16 cellular contexts compared by ENCODE assay signal in the genomic region with DNA sequence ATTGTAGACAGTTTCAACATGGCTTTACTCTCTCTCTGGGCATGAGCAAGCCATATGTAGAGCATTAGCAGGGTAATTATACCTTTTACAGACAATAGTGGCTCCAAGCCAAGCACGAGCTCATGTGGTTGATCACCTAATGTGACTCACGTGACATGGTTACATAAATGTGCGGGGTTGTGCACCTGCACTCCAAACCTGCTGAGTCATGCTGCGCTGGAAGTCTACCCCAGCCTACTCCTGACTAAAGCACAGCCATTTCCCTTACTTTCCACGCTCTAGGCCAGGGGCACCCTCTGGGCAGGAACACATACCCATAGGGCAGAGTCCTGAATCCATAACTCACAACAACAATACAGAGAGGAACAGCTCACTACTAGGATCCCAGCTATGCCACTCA.
DNase-seq lines count a peak whose midpoint lies in the region; ATAC-seq, FAIRE-seq and TF ChIP-seq lines count a peak whose summit lies in the region.
"Had no signal": no experiment of that assay in that cellular context is flagged by ENCODE, and none has a peak within 500 bp of the region (broad histone marks: within the 10 kb centered on the region; RNA-seq: fewer than 3 reads in every experiment).

No MANE protein-coding gene starts in this region.

- DNase-seq in HepG2 (ENCODE audit: low spot score), result no peak
- DNase-seq in right lobe of liver, result no peak
- peak; percentile 40 for DNase-seq in NCI-H69 (lab: John Stamatoyannopoulos, UW)
- peak; percentile 89 for DNase-seq in epithelial cell of esophagus (ENCODE audit: low read depth)
- no peak for DNase-seq in GDM1 (lab: John Stamatoyannopoulos, UW)
- no peak for DNase-seq in left lobe of liver (ENCODE audit: low spot score)
- no peak for DNase-seq in UCSD-AML1 (lab: John Stamatoyannopoulos, UW; ENCODE audit: unreplicated experiment)
- DNase-seq: activated CD4-positive, alpha-beta T cell treated with anti-CD3 and anti-CD28 coated beads, Interleukin-2, amount 50 U/mL, for 48 hours; body of pancreas; effector CD8-positive, alpha-beta T cell; GM23248; kidney; NCI-H345; T-helper 9 cell had no signal

- no peaks in the 10 kb centered on the region for H3K27me3 ChIP-seq in HepG2 (ENCODE audit: control insufficient read depth in 1 of 2, insufficient read depth in 2 of 2, low read length in 2 of 2)
- H3K27me3 ChIP-seq in right lobe of liver, result no peaks in the 10 kb centered on the region
- H3K27me3 ChIP-seq: body of pancreas had no signal

- no peak overlapping the region for H2AFZ ChIP-seq in HepG2 (ENCODE audit: low read length)
- H2AFZ ChIP-seq: GM23248 had no signal

- no peak overlapping the region for H3K4me2 ChIP-seq in HepG2 (ENCODE audit: low read depth, low read length)

- H3K36me3 ChIP-seq in HepG2 (replicated peaks in 1 of 2; ENCODE audit: control insufficient read depth in 1 of 2, insufficient read depth in 2 of 2, low read length in 2 of 2) (no peaks in the 10 kb centered on the region; a peak in 1 of 5 replicates), right lobe of liver (no peaks in the 10 kb centered on the region)

- CTCF ChIA-PET in HepG2 (lab: Yijun Ruan, JAX; ENCODE audit: low intra/inter-chr PET ratio, low total read pairs), result no interaction called here

- 100% methylated on average over 5 of the region's 5 CpGs for WGBS in HepG2 (ENCODE audit: low lambda C conversion rate)
- 100% methylated on average over 1 of the region's 5 CpGs for WGBS in right lobe of liver (ENCODE audit: insufficient coverage, low coverage, low lambda C conversion rate, missing lambda C conversion rate)

- BruUV-seq in HepG2 (replicated peaks; lab: Mats Ljungman, UMichigan), result no TSS peak

- in situ Hi-C loops in HepG2 (cut with HindIII; ENCODE audit: extremely low pct_ligation_motif_present, low pct_unique_long_range_greater_than_20kb), result no loop called here

- POLR2A ChIA-PET in HepG2 (lab: Yijun Ruan, JAX), result no interaction called here

- no peak for ATAC-seq in HepG2
- no peak for ATAC-seq in right lobe of liver
- ATAC-seq in left lobe of liver, result no peak
- ATAC-seq in GM18861 (IDR thresholded peaks at IDR 0.05; ENCODE audit: unreplicated experiment), result no peak
- ATAC-seq: body of pancreas, Right ventricle myocardium inferior had no signal

- H3K9me3 ChIP-seq in HepG2 (ENCODE audit: low read length), result peaks cover 22% of the 10 kb centered on the region
- no peaks in the 10 kb centered on the region for H3K9me3 ChIP-seq in right lobe of liver
- H3K9me3 ChIP-seq: body of pancreas had no signal

- no peaks in the 10 kb centered on the region for H4K20me1 ChIP-seq in HepG2 (ENCODE audit: insufficient read depth, low read length)

- no peak for FAIRE-seq in HepG2 (lab: Jason Lieb, UNC)
- FAIRE-seq: kidney had no signal

- H3K4me1 ChIP-seq in HepG2 (ENCODE audit: insufficient read depth, low read length), result peaks cover 9% of the 10 kb centered on the region
- H3K4me1 ChIP-seq in right lobe of liver, result peaks cover 0 to 10% (median 3%) of the 10 kb centered on the region in 4 donors
- H3K4me1 ChIP-seq: body of pancreas had no signal

- TF ChIP-seq RAD21 in HepG2 (CRISPR knock-in tag; IDR thresholded peaks at IDR 0.05), result no peak

- intact Hi-C loops in HepG2 (cut with micrococcal nuclease; ENCODE audit: unreplicated experiment) (no loop called here), right lobe of liver (cut with DNase I) (no loop called here)

- no peaks in the 10 kb centered on the region for H3K79me2 ChIP-seq in HepG2 (ENCODE audit: insufficient read depth, low read length)

- no peak overlapping the region for H3K9ac ChIP-seq in HepG2 (ENCODE audit: insufficient read depth, low read depth, low read length)
- H3K9ac ChIP-seq: GM23248 had no signal

- no peak for TF ChIP-seq POLR2A in HepG2 (IDR thresholded peaks at IDR 0.05; ENCODE audit: insufficient read depth in 1 of 2, low read depth in 2 of 2, low read length in 2 of 2)
- TF ChIP-seq POLR2A in right lobe of liver (IDR thresholded peaks at IDR 0.05), result no peak

- H3K4me3 ChIP-seq in HepG2 (replicated peaks in 1 of 3; ENCODE audit: insufficient read depth in 1 of 3, low read depth in 2 of 3, low read length in 3 of 3), result no peak overlapping the region
- no peak overlapping the region for H3K4me3 ChIP-seq in right lobe of liver
- H3K4me3 ChIP-seq in epithelial cell of esophagus (ENCODE audit: low read length), result no peak overlapping the region
- H3K4me3 ChIP-seq: body of pancreas, GM23248 had no signal

- H3K27ac ChIP-seq in HepG2 (ENCODE audit: extremely low read length, insufficient read depth, low read length) (no peak overlapping the region), right lobe of liver (no peak overlapping the region)
- H3K27ac ChIP-seq: body of pancreas, GM23248 had no signal

- TF ChIP-seq CTCF in HepG2 (CRISPR knock-in tag; IDR thresholded peaks at IDR 0.05) (no peak), right lobe of liver (IDR thresholded peaks at IDR 0.05) (no peak), epithelial cell of esophagus (IDR thresholded peaks at IDR 0.05; ENCODE audit: insufficient read depth, low read depth, low read length, missing control alignments) (no peak)

- TF ChIP-seq EP300 in HepG2 (IDR thresholded peaks at IDR 0.05; ENCODE audit: low read depth in 2 of 2, low read length in 2 of 2) (no peak), HepG2 (CRISPR knock-in tag; IDR thresholded peaks at IDR 0.05; ENCODE audit: borderline replicate concordance) (no peak)

TF ChIP-seq in HepG2, 621 proteins besides CTCF, POLR2A, EP300 and RAD21:
- TF ChIP-seq ZNF280B (CRISPR knock-in tag; IDR thresholded peaks at IDR 0.05; ENCODE audit: borderline replicate concordance) (no peak), RBM39 (IDR thresholded peaks at IDR 0.05; ENCODE audit: low read depth, low read length, poor library complexity, severe bottlenecking) (no peak), MAFK (conservative IDR thresholded peaks at IDR 0.05 in 1 of 2, IDR thresholded peaks at IDR 0.05 in 1 of 2; ENCODE audit: low read length in 2 of 2) (peak; percentile 25 to 30; a peak in 2 of 4 replicates), ZNF816 (CRISPR knock-in tag; IDR thresholded peaks at IDR 0.05; ENCODE audit: borderline replicate concordance) (no peak), ARID3A (IDR thresholded peaks at IDR 0.05; ENCODE audit: low read depth, low read length) (no peak), MAFF (IDR thresholded peaks at IDR 0.05; ENCODE audit: low read depth, low read length) (peak; percentile 22; the same call in 1 of the 2 replicates), ELK4 (CRISPR knock-in tag; IDR thresholded peaks at IDR 0.05; ENCODE audit: borderline replicate concordance) (no peak), NRL (CRISPR knock-in tag; IDR thresholded peaks at IDR 0.05; ENCODE audit: borderline replicate concordance) (no peak), NFE2L2 (IDR thresholded peaks at IDR 0.05; ENCODE audit: low read length) (peak; percentile 83)
- TF ChIP-seq, protein P1, sequence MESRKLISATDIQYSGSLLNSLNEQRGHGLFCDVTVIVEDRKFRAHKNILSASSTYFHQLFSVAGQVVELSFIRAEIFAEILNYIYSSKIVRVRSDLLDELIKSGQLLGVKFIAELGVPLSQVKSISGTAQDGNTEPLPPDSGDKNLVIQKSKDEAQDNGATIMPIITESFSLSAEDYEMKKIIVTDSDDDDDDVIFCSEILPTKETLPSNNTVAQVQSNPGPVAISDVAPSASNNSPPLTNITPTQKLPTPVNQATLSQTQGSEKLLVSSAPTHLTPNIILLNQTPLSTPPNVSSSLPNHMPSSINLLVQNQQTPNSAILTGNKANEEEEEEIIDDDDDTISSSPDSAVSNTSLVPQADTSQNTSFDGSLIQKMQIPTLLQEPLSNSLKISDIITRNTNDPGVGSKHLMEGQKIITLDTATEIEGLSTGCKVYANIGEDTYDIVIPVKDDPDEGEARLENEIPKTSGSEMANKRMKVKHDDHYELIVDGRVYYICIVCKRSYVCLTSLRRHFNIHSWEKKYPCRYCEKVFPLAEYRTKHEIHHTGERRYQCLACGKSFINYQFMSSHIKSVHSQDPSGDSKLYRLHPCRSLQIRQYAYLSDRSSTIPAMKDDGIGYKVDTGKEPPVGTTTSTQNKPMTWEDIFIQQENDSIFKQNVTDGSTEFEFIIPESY (CRISPR knock-in tag; IDR thresholded peaks at IDR 0.05), result 0 out of 2 replicates have a peak, but pooled peaks have one; percentile 47

Comparison
In these comparisons a context has a peak if more than half of its experiments do, and no peak if none do; other contexts are left out.
1. DNase-seq: peak in NCI-H69 (single experiment) and epithelial cell of esophagus (single experiment); none in HepG2 (single experiment), right lobe of liver (0 of 3), GDM1 (single experiment), left lobe of liver (single experiment) and UCSD-AML1 (single experiment).